8 cellular contexts compared by ENCODE assay signal in the genomic region with DNA sequence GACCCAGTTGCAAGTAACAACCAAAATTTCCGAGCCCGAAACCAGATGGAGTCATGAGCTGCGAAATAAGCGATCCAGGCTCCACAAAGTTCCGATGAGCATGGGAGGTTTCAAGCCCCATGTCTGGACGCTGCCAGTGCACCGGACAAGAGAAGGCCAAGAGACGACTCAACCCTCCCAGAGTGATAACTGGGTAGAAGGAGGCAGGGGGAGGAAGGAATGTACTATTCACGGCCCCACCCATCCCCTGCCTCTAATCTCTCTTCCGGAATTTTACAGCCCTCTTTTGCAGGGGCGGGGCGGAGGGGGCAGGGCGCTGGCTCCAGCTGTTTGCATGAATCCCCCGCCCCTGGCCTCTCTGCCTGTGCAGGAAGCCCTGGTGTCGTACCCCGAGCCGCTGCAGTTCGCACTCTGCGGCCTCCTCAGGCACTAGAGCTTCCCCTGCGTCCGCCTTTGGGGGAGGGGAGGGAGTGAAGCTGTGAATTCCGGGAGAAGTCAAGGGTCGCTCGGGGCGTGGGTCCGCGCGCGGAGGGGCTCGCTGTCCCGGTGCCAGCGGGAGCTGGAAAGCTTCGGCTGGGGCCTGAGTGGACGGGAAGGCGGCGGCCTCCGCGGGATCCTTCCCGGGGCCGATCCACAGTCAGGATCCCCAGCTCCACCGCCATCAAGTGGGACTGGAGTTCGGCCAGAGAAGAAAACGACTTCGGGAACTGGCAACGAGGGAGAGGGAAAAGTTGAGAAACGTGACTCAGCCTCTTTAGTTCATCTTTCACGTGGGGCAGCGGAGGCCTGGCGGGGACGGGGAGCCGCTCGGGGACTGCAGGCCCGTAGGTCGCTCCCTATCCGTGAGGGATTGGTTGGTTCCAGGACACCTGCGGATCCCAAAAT. TPM values are rescaled to one million over a fixed set of nuclear protein-coding genes. Genes with fewer than 3 reads are reported as not detected.
DNase-seq lines count a peak whose midpoint lies in the region; ATAC-seq and TF ChIP-seq lines count a peak whose summit lies in the region.

No MANE protein-coding gene starts in this region.

- H3K27me3 ChIP-seq in gastrocnemius medialis, result no peaks in the 10 kb centered on the region

- no peaks in the 10 kb centered on the region for H3K36me3 ChIP-seq in gastrocnemius medialis

- H3K27ac ChIP-seq in angular gyrus (ENCODE audit: low read depth, low read length), result peak overlapping the region; percentile 73
- peak overlapping the region; percentile 92 to 97 (median 95) for H3K27ac ChIP-seq in gastrocnemius medialis

- TF ChIP-seq CTCF in gastrocnemius medialis (IDR thresholded peaks at IDR 0.05 in 4 of 5, conservative IDR thresholded peaks at IDR 0.05 in 1 of 5), result no peak

- in situ Hi-C loops in GM18951 (cut with MboI; ENCODE audit: low sequenced_read_pairs, unreplicated experiment), result no loop called here
- in situ Hi-C loops in gastrocnemius medialis (cut with MboI; ENCODE audit: low sequenced_read_pairs in 4 of 4), result no loop called here

- peak; percentile 68 for ATAC-seq in HG03280 (IDR thresholded peaks at IDR 0.05; ENCODE audit: unreplicated experiment)
- ATAC-seq in gastrocnemius medialis, result peak; percentile 94 to 98

- TF ChIP-seq POLR2A in GM18951 (IDR thresholded peaks at IDR 0.05; ENCODE audit: extremely low read depth, insufficient read depth, insufficient read length), result peak; percentile 98
- peak; percentile 22 to 54 for TF ChIP-seq POLR2A in gastrocnemius medialis (IDR thresholded peaks at IDR 0.05)

- peak overlapping the region; percentile 54 to 67 (median 58) for H3K4me3 ChIP-seq in gastrocnemius medialis

- no peaks in the 10 kb centered on the region for H3K9me3 ChIP-seq in gastrocnemius medialis

- peaks cover 12 to 14% of the 10 kb centered on the region in 2 donors for H3K4me1 ChIP-seq in gastrocnemius medialis

- intact Hi-C loops in gastrocnemius medialis (cut with DNase I; ENCODE audit: low total_unique reads), result no loop called here

- DNase-seq in A172 (ENCODE audit: low spot score) (peak; percentile 87), T-helper 1 cell (peak; percentile 62 to 95 (median 72)), iPS DF 19.7 (ENCODE audit: low read depth, low spot score) (peak; percentile 88), gastrocnemius medialis (peak; percentile 87 to 91), NCI-H2171 (lab: John Stamatoyannopoulos, UW) (no peak)

RNA-seq across cellular contexts. Expression of a gene that starts 6.3 kb away (rescaled TPM):
- total RNA-seq in A172 (2014; rRNA removed; shearing (Covaris generic)), result 207 and 289 TPM in 2 replicates
- total RNA-seq in gastrocnemius medialis, result 100 to 1,000 TPM; 294 to 522 (median 353) TPM
